Comparison of ENCODE assay signal across 3 cellular contexts in the genomic region with DNA sequence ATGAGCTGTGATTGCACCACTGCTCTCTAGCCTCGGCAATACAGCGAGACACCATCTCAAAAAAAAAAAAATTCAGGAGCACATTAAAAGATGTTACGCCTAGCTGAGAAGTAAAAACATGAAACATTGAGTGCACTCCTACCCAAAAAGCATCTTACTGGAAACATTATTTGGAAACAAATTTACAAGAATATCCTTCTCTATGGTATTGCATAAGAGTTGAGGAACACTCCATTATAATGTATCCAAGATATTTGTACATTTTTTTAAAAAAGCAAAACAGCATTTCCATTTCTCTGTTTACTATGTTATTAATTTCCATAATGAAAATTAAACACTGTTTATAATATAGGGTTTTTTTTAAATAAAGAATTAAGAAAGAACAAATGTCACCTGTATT.
A peak's percentile ranks its signal among the peaks of the same experiment; 100 is the strongest.
TF ChIP-seq lines count a peak whose summit lies in the region.

No MANE protein-coding gene starts in this region.

TF ChIP-seq in HepG2, 621 proteins besides CTCF, POLR2A, EP300 and RAD21:
- peak; percentile 35; the same call in 1 of the 2 replicates for TF ChIP-seq CEBPB (IDR thresholded peaks at IDR 0.05; ENCODE audit: borderline replicate concordance, low read depth, low read length)
- no peak for TF ChIP-seq ZNF589 (CRISPR knock-in tag; conservative IDR thresholded peaks at IDR 0.05)

TF ChIP-seq in K562, 482 proteins besides CTCF, POLR2A, EP300 and RAD21:
- TF ChIP-seq MCM5 (IDR thresholded peaks at IDR 0.05; ENCODE audit: low read depth) (no peak), CEBPG (CRISPR knock-in tag; IDR thresholded peaks at IDR 0.05) (no peak), CEBPG (tag; conservative IDR thresholded peaks at IDR 0.05 in 1 of 2, IDR thresholded peaks at IDR 0.05 in 1 of 2) (peak; percentile 20 to 69; a peak in 2 of 4 replicates), CEBPB (tag; IDR thresholded peaks at IDR 0.05) (peak; percentile 69), PRMT5 (CRISPR knock-in tag; IDR thresholded peaks at IDR 0.05) (no peak)

TF ChIP-seq in SK-N-SH treated with all-trans-retinoic acid at 6 μM for 48 hours, 23 proteins besides CTCF, POLR2A, EP300 and RAD21:
- TF ChIP-seq ZC3H10 (CRISPR knock-in tag; IDR thresholded peaks at IDR 0.05) (no peak), BACH2 (CRISPR knock-in tag; IDR thresholded peaks at IDR 0.05; ENCODE audit: borderline replicate concordance) (no peak), TCF4 (CRISPR knock-in tag; IDR thresholded peaks at IDR 0.05; ENCODE audit: borderline replicate concordance) (no peak), ESRRG (CRISPR knock-in tag; IDR thresholded peaks at IDR 0.05) (no peak), ARNTL (CRISPR knock-in tag; IDR thresholded peaks at IDR 0.05; ENCODE audit: borderline replicate concordance, low read depth) (no peak), GLIS3 (CRISPR knock-in tag; IDR thresholded peaks at IDR 0.05) (no peak)
- TF ChIP-seq, protein P1, sequence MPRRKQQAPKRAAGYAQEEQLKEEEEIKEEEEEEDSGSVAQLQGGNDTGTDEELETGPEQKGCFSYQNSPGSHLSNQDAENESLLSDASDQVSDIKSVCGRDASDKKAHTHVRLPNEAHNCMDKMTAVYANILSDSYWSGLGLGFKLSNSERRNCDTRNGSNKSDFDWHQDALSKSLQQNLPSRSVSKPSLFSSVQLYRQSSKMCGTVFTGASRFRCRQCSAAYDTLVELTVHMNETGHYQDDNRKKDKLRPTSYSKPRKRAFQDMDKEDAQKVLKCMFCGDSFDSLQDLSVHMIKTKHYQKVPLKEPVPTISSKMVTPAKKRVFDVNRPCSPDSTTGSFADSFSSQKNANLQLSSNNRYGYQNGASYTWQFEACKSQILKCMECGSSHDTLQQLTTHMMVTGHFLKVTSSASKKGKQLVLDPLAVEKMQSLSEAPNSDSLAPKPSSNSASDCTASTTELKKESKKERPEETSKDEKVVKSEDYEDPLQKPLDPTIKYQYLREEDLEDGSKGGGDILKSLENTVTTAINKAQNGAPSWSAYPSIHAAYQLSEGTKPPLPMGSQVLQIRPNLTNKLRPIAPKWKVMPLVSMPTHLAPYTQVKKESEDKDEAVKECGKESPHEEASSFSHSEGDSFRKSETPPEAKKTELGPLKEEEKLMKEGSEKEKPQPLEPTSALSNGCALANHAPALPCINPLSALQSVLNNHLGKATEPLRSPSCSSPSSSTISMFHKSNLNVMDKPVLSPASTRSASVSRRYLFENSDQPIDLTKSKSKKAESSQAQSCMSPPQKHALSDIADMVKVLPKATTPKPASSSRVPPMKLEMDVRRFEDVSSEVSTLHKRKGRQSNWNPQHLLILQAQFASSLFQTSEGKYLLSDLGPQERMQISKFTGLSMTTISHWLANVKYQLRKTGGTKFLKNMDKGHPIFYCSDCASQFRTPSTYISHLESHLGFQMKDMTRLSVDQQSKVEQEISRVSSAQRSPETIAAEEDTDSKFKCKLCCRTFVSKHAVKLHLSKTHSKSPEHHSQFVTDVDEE (CRISPR knock-in tag; IDR thresholded peaks at IDR 0.05), result no peak
